ENCODE assay signal across 24 cellular contexts in the genomic region with DNA sequence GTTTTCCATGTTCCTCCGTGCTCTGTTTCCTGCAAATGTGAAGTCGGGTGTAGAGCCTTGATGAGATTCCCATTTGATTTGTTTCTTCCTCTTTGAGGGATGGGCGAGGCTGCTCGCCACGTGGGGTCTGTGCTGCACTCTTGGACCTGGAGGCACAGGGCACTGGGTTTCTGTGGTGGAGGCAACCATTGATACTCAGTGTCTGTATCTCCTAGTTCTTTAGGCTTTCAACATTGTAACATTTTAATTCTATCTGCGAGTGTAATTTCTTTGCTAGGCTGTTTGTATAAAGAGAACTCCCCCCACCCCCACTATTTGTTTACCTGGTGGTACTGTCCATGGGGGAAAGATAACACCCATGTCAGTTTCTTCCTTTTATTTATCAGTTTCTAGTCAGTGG.
"Had no signal": no experiment of that assay in that cellular context is flagged by ENCODE, and none has a peak within 500 bp of the region (broad histone marks: within the 10 kb centered on the region; RNA-seq: fewer than 3 reads in every experiment).

No MANE protein-coding gene starts in this region.

- H3K27ac Mint-ChIP-seq: activated CD8-positive, alpha-beta T cell treated with anti-CD3 and anti-CD28 coated beads for 36 hours; activated naive CD8-positive, alpha-beta T cell treated with anti-CD3 and anti-CD28 coated beads, Interleukin-2, amount 10 ng/mL, durations not matched to agents 7 days and 5 days; activated T-helper 17 cell treated with anti-CD3 and anti-CD28 coated beads, Interleukin-2, amount 50 U/mL, for 72 hours; brain; endodermal cell; mesothelial cell of epicardium; nephron progenitor cell had no signal

- H3K4me2 ChIP-seq: hepatocyte had no signal

- H3K4me3 ChIP-seq: hepatocyte, lower lobe of right lung, sigmoid colon, spleen, transverse colon had no signal

- H3K27ac ChIP-seq: epithelial cell of prostate, hepatocyte, lower lobe of right lung, sigmoid colon, spleen, transverse colon had no signal

- H3K4me3 Mint-ChIP-seq: activated CD8-positive, alpha-beta T cell treated with anti-CD3 and anti-CD28 coated beads for 36 hours; activated naive CD8-positive, alpha-beta T cell treated with anti-CD3 and anti-CD28 coated beads, Interleukin-2, amount 10 ng/mL, durations not matched to agents 7 days and 5 days; activated T-helper 17 cell treated with anti-CD3 and anti-CD28 coated beads, Interleukin-2, amount 50 U/mL, for 72 hours; brain; endodermal cell; mesothelial cell of epicardium; nephron progenitor cell had no signal

- H2AFZ ChIP-seq: hepatocyte had no signal

- DNase-seq: activated CD4-positive, alpha-beta T cell treated with anti-CD3 and anti-CD28 coated beads for 48 hours; activated CD8-positive, alpha-beta T cell treated with anti-CD3 and anti-CD28 coated beads for 36 hours; activated naive CD4-positive, alpha-beta T cell treated with Interleukin-2 at 50 U/mL for 16 hours; activated naive CD8-positive, alpha-beta T cell treated with anti-CD3 and anti-CD28 coated beads, Interleukin-2, amount 10 ng/mL, durations not matched to agents 7 days and 5 days; activated T-cell treated with anti-CD3 and anti-CD28 coated beads, Interleukin-2, amount 50 U/mL, for 1 hour; amygdala; caudate nucleus; endodermal cell; foreskin fibroblast; left colon; lower lobe of right lung; nephron progenitor cell; occipital lobe; sigmoid colon; spleen; stimulated activated CD4-positive, alpha-beta T cell treated with anti-CD3 and anti-CD28 coated beads, Interleukin-4, amount 100 ng/mL, for 4 hours; stimulated activated naive CD4-positive, alpha-beta T cell; substantia nigra; transverse colon had no signal

- H3K27me3 Mint-ChIP-seq: activated CD8-positive, alpha-beta T cell treated with anti-CD3 and anti-CD28 coated beads for 36 hours; activated naive CD8-positive, alpha-beta T cell treated with anti-CD3 and anti-CD28 coated beads, Interleukin-2, amount 10 ng/mL, durations not matched to agents 7 days and 5 days; activated T-helper 17 cell treated with anti-CD3 and anti-CD28 coated beads, Interleukin-2, amount 50 U/mL, for 72 hours had no signal

- H3K36me3 ChIP-seq: sigmoid colon, transverse colon had no signal

- H3K9me3 ChIP-seq: lower lobe of right lung, sigmoid colon, spleen, transverse colon had no signal

- H3K27me3 ChIP-seq: hepatocyte, sigmoid colon, spleen, transverse colon had no signal

- H3K9me3 Mint-ChIP-seq: activated CD8-positive, alpha-beta T cell treated with anti-CD3 and anti-CD28 coated beads for 36 hours; activated naive CD8-positive, alpha-beta T cell treated with anti-CD3 and anti-CD28 coated beads, Interleukin-2, amount 10 ng/mL, durations not matched to agents 7 days and 5 days; activated T-helper 17 cell treated with anti-CD3 and anti-CD28 coated beads, Interleukin-2, amount 50 U/mL, for 72 hours; endodermal cell; mesothelial cell of epicardium; nephron progenitor cell had no signal

- ATAC-seq: activated CD8-positive, alpha-beta T cell treated with anti-CD3 and anti-CD28 coated beads for 36 hours; activated T-helper 17 cell treated with anti-CD3 and anti-CD28 coated beads, Interleukin-2, amount 50 U/mL, for 72 hours; left colon; lower lobe of right lung had no signal

- H3K4me1 ChIP-seq: lower lobe of right lung had no signal
